2 cellular contexts compared by ENCODE assay signal in the genomic region with DNA sequence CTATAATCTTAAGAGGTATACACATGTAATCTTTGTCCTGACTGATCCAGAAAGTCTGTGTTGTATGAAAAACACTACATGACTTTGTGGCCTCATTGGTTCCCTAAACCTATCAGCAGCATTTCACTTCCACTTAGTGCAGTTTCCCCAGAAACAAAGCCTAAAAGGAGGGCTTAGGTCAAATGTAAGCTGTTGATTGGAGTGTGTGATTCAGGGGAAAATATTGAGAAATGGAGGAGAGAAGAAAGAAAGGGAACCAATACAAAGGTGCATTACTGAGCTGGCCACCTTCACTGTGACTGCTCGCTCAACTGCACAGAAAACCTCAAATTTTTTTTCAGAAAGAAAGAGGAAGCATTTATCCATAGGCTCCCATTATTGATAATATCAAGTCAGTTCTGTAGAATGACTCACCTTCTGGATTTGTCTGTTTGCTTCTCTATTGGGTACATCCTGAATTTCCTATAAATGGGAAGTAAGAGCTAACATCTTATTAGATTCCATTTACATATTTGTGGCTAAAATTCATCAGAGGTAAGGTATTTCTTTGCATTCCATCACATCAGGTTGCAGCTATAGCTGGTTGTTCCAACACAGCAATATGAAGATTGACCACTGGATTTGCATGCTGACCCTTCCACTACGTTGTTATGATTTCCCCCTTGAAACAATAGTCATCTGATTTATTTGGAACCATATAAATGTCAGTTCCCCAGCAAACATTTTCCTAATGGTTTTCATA.
TF ChIP-seq lines count a peak whose summit lies in the region.

No MANE protein-coding gene starts in this region.

TF ChIP-seq in IMR-90, 13 proteins besides CTCF, POLR2A, EP300 and RAD21:
- TF ChIP-seq RFX5 (IDR thresholded peaks at IDR 0.05; ENCODE audit: low read depth, low read length), result no peak
TF ChIP-seq in IMR-90: peak in this region for 0.

TF ChIP-seq in SK-N-SH, 30 proteins besides CTCF, POLR2A, EP300 and RAD21:
- TF ChIP-seq RFX5 (IDR thresholded peaks at IDR 0.05; ENCODE audit: low read length) (no peak), RXRA (IDR thresholded peaks at IDR 0.05; ENCODE audit: borderline replicate concordance, low read depth) (no peak), GABPA (IDR thresholded peaks at IDR 0.05; ENCODE audit: low read depth) (no peak), FOSL2 (IDR thresholded peaks at IDR 0.05; ENCODE audit: borderline replicate concordance, low read depth) (peak; percentile 55; the same call in 1 of the 2 replicates), FOXM1 (IDR thresholded peaks at IDR 0.05; ENCODE audit: low read depth) (no peak), MEF2A (IDR thresholded peaks at IDR 0.05; ENCODE audit: borderline replicate concordance, low read depth) (no peak), JUND (IDR thresholded peaks at IDR 0.05) (peak; percentile 60; the same call in 1 of the 2 replicates), TEAD4 (IDR thresholded peaks at IDR 0.05; ENCODE audit: borderline replicate concordance, insufficient read depth) (peak; percentile 80), RCOR1 (IDR thresholded peaks at IDR 0.05; ENCODE audit: low read length) (no peak), TAF1 (IDR thresholded peaks at IDR 0.05; ENCODE audit: borderline replicate concordance, low read depth, low read length) (no peak)
- TF ChIP-seq, protein P1, sequence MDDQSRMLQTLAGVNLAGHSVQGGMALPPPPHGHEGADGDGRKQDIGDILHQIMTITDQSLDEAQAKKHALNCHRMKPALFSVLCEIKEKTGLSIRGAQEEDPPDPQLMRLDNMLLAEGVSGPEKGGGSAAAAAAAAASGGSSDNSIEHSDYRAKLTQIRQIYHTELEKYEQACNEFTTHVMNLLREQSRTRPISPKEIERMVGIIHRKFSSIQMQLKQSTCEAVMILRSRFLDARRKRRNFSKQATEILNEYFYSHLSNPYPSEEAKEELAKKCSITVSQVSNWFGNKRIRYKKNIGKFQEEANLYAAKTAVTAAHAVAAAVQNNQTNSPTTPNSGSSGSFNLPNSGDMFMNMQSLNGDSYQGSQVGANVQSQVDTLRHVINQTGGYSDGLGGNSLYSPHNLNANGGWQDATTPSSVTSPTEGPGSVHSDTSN (IDR thresholded peaks at IDR 0.05), result 0 out of 2 replicates have a peak, but pooled peaks have one; percentile 16
- TF ChIP-seq, protein P2, sequence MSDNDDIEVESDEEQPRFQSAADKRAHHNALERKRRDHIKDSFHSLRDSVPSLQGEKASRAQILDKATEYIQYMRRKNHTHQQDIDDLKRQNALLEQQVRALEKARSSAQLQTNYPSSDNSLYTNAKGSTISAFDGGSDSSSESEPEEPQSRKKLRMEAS (IDR thresholded peaks at IDR 0.05; ENCODE audit: low read depth), result no peak
- TF ChIP-seq, protein P3, sequence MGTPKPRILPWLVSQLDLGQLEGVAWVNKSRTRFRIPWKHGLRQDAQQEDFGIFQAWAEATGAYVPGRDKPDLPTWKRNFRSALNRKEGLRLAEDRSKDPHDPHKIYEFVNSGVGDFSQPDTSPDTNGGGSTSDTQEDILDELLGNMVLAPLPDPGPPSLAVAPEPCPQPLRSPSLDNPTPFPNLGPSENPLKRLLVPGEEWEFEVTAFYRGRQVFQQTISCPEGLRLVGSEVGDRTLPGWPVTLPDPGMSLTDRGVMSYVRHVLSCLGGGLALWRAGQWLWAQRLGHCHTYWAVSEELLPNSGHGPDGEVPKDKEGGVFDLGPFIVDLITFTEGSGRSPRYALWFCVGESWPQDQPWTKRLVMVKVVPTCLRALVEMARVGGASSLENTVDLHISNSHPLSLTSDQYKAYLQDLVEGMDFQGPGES (IDR thresholded peaks at IDR 0.05; ENCODE audit: low read depth, low read length), result no peak
